Comparison of ENCODE assay signal across 24 cellular contexts in genomic region chr12:132257206-132257954, GRCh38.
"Had no signal": no experiment of that assay in that cellular context is flagged by ENCODE, and none has a peak within 500 bp of the region (broad histone marks: within the 10 kb centered on the region; RNA-seq: fewer than 3 reads in every experiment).

No MANE protein-coding gene starts in this region.

- ATAC-seq: left colon; mucosa of descending colon; stimulated activated effector memory CD8-positive, alpha-beta T cell treated with anti-CD3 and anti-CD28 coated beads, Interleukin-12 subunit alpha, Interleukin-12 subunit beta, amount 100 ng/mL, for 72 hours; upper lobe of right lung had no signal

- H3K27ac Mint-ChIP-seq: mesothelial cell of epicardium; naive B cell; nephron progenitor cell; stimulated activated effector memory CD8-positive, alpha-beta T cell treated with anti-CD3 and anti-CD28 coated beads, Interleukin-12 subunit alpha, Interleukin-12 subunit beta, amount 100 ng/mL, for 72 hours; stimulated activated naive CD8-positive, alpha-beta T cell treated with anti-CD3 and anti-CD28 coated beads, Interleukin-15, Interleukin-2, amounts not matched to agents 100 ng/mL and 50 ng/mL, for 24 hours had no signal

- DNase-seq: caudate nucleus; cerebellar nuclear complex; dorsolateral prefrontal cortex; effector CD4-positive, alpha-beta T cell; left colon; mesenchymal stem cell; naive B cell; nephron progenitor cell; occipital lobe; ovary; retina; sigmoid colon; stimulated activated CD4-positive, alpha-beta T cell treated with anti-CD3 and anti-CD28 coated beads, Interleukin-2, amount 100 ng/mL, for 24 hours; stimulated activated CD4-positive, alpha-beta T cell treated with anti-CD3 and anti-CD28 coated beads, Interleukin-4, amount 100 ng/mL, for 24 hours; transverse colon; upper lobe of right lung; uterus had no signal

- H3K4me3 ChIP-seq: dorsolateral prefrontal cortex, mucosa of descending colon, ovary, sigmoid colon, suprapubic skin, transverse colon, upper lobe of right lung, uterus had no signal

- H3K36me3 ChIP-seq: ovary, sigmoid colon, suprapubic skin, transverse colon, upper lobe of right lung, uterus had no signal

- H3K9me3 ChIP-seq: mucosa of descending colon, ovary, sigmoid colon, suprapubic skin, transverse colon, upper lobe of right lung, uterus had no signal

- H3K27me3 ChIP-seq: ovary, sigmoid colon, transverse colon, uterus had no signal

- H3K4me3 Mint-ChIP-seq: mesothelial cell of epicardium; naive B cell; nephron progenitor cell; stimulated activated effector memory CD8-positive, alpha-beta T cell treated with anti-CD3 and anti-CD28 coated beads, Interleukin-12 subunit alpha, Interleukin-12 subunit beta, amount 100 ng/mL, for 72 hours; stimulated activated naive CD8-positive, alpha-beta T cell treated with anti-CD3 and anti-CD28 coated beads, Interleukin-15, Interleukin-2, amounts not matched to agents 100 ng/mL and 50 ng/mL, for 24 hours had no signal

- H3K4me1 ChIP-seq: sigmoid colon, suprapubic skin, transverse colon, upper lobe of right lung, uterus had no signal

- H3K4me1 Mint-ChIP-seq: mesothelial cell of epicardium; stimulated activated effector memory CD8-positive, alpha-beta T cell treated with anti-CD3 and anti-CD28 coated beads, Interleukin-12 subunit alpha, Interleukin-12 subunit beta, amount 100 ng/mL, for 72 hours had no signal

- H3K27ac ChIP-seq: dorsolateral prefrontal cortex, ovary, sigmoid colon, suprapubic skin, transverse colon, upper lobe of right lung, uterus had no signal

- H3K9me3 Mint-ChIP-seq: mesothelial cell of epicardium; naive B cell; nephron progenitor cell; stimulated activated effector memory CD8-positive, alpha-beta T cell treated with anti-CD3 and anti-CD28 coated beads, Interleukin-12 subunit alpha, Interleukin-12 subunit beta, amount 100 ng/mL, for 72 hours; stimulated activated naive CD8-positive, alpha-beta T cell treated with anti-CD3 and anti-CD28 coated beads, Interleukin-15, Interleukin-2, amounts not matched to agents 100 ng/mL and 50 ng/mL, for 24 hours had no signal

- FAIRE-seq: colon, frontal cortex had no signal

- H3K36me3 Mint-ChIP-seq: mesothelial cell of epicardium; naive B cell; stimulated activated effector memory CD8-positive, alpha-beta T cell treated with anti-CD3 and anti-CD28 coated beads, Interleukin-12 subunit alpha, Interleukin-12 subunit beta, amount 100 ng/mL, for 72 hours had no signal
